18 cellular contexts compared by ENCODE assay signal in the genomic region with DNA sequence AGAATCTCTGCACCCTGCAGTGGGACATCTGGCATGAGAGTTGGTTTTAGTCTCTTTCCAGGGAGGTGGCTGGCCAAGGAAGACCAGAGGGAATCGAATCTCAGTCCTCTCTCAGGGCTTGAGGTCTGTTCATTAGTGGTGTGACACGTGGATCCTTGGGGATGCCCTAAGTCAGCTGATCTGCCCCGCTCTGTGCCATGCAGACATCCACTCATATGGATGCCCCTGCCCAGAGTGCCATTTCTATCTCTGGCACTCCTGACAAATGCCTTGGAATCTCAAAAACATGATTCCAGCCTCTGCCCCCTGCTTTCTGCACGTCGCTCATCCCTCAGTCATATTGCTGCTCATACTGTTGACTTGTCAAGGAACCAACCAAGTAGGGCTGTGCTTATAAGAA. TPM values are rescaled to one million over a fixed set of nuclear protein-coding genes. Genes with fewer than 3 reads are reported as not detected.
A peak's percentile ranks its signal among the peaks of the same experiment; 100 is the strongest.
DNase-seq lines count a peak whose midpoint lies in the region; ATAC-seq and TF ChIP-seq lines count a peak whose summit lies in the region.
"Had no signal": no experiment of that assay in that cellular context is flagged by ENCODE, and none has a peak within 500 bp of the region (broad histone marks: within the 10 kb centered on the region; RNA-seq: fewer than 3 reads in every experiment).

No MANE protein-coding gene starts in this region.

- no TSS peak for BruUV-seq in MCF 10A (replicated peaks; lab: Mats Ljungman, UMichigan)

- no peaks in the 10 kb centered on the region for H3K9me3 Mint-ChIP-seq in activated naive CD8-positive, alpha-beta T cell treated with anti-CD3 and anti-CD28 coated beads, Interleukin-2, amount 50 U/mL, for 24 hours
- H3K9me3 Mint-ChIP-seq in MCF 10A (ENCODE audit: unreplicated experiment): no peaks in the 10 kb centered on the region
- H3K9me3 Mint-ChIP-seq: GM23338, H9 had no signal

- no peak overlapping the region for H3K9ac ChIP-seq in mucosa of rectum (ENCODE audit: low read depth in 1 of 2, low read length in 2 of 2)

- TF ChIP-seq CTCF in coronary artery (IDR thresholded peaks at IDR 0.05) (no peak), transverse colon (IDR thresholded peaks at IDR 0.05) (no peak), MCF 10A (IDR thresholded peaks at IDR 0.05; ENCODE audit: unreplicated experiment) (no peak)

- POLR2A ChIA-PET in MCF 10A (lab: Yijun Ruan, JAX): interaction anchor here (0.7 kb wide), 1 partner anchor 892 kb away, joined by 4 read pairs; no protein-coding TSS in a partner anchor

- H3K27me3 ChIP-seq in mucosa of rectum (ENCODE audit: control insufficient read depth in 2 of 2, insufficient read depth in 2 of 2, low read length in 2 of 2): no peaks in the 10 kb centered on the region
- H3K27me3 ChIP-seq in transverse colon: no peaks in the 10 kb centered on the region

- in situ Hi-C loops in transverse colon (cut with MboI; ENCODE audit: low pct_ligation_motif_present in 1 of 4, low pct_unique_long_range_greater_than_20kb in 1 of 4, low sequenced_read_pairs in 3 of 4): no loop called here
- in situ Hi-C loops in KBM-7 (cut with MboI; ENCODE audit: low pct_unique_long_range_greater_than_20kb, low sequenced_read_pairs): no loop called here

- H3K27ac ChIP-seq in coronary artery: no peak overlapping the region
- peak overlapping the region; percentile 60 to 63 for H3K27ac ChIP-seq in mucosa of rectum (ENCODE audit: low read depth in 2 of 2, low read length in 2 of 2)
- H3K27ac ChIP-seq in transverse colon: peak overlapping the region in 3 of 4 donors; percentile 26 to 58 (median 33)

- no peak overlapping the region for H3K4me3 Mint-ChIP-seq in activated naive CD8-positive, alpha-beta T cell treated with anti-CD3 and anti-CD28 coated beads, Interleukin-2, amount 50 U/mL, for 24 hours
- no peak overlapping the region for H3K4me3 Mint-ChIP-seq in MCF 10A (ENCODE audit: unreplicated experiment)
- H3K4me3 Mint-ChIP-seq: CD4-positive, alpha-beta memory T cell; GM23338; H9 had no signal

- CTCF ChIA-PET in MCF 10A (lab: Yijun Ruan, JAX): interaction anchor here (0.6 kb wide), 1 partner anchor 514 kb away, joined by 3 read pairs; no protein-coding TSS in a partner anchor

- H3K36me3 ChIP-seq in mucosa of rectum (ENCODE audit: control insufficient read depth in 2 of 2, insufficient read depth in 2 of 2, low read length in 2 of 2) (no peaks in the 10 kb centered on the region), transverse colon (no peaks in the 10 kb centered on the region)

- peaks cover 15% of the 10 kb centered on the region for H3K27me3 Mint-ChIP-seq in activated naive CD8-positive, alpha-beta T cell treated with anti-CD3 and anti-CD28 coated beads, Interleukin-2, amount 50 U/mL, for 24 hours
- H3K27me3 Mint-ChIP-seq in MCF 10A (ENCODE audit: insufficient read depth, unreplicated experiment): peaks cover 74% of the 10 kb centered on the region

- no peak for TF ChIP-seq POLR2A in transverse colon (IDR thresholded peaks at IDR 0.05)

- intact Hi-C loops in transverse colon (cut with DNase I; ENCODE audit: low total_unique reads): loop anchor here (10.0 kb wide), 1 partner anchor 136 kb away; no protein-coding TSS in a partner anchor
- intact Hi-C loops in MCF 10A (cut with micrococcal nuclease): no loop called here

- H3K4me1 Mint-ChIP-seq in activated naive CD8-positive, alpha-beta T cell treated with anti-CD3 and anti-CD28 coated beads, Interleukin-2, amount 50 U/mL, for 24 hours: peaks cover 8% of the 10 kb centered on the region
- peaks cover 11% of the 10 kb centered on the region for H3K4me1 Mint-ChIP-seq in MCF 10A (ENCODE audit: insufficient read depth, unreplicated experiment)
- H3K4me1 Mint-ChIP-seq: CD4-positive, alpha-beta memory T cell; GM23338 had no signal

- H3K4me1 ChIP-seq in mucosa of rectum (ENCODE audit: control insufficient read depth in 2 of 2, insufficient read depth in 2 of 2, low read length in 2 of 2) (peaks cover 23 to 50% of the 10 kb centered on the region in 2 donors), transverse colon (peaks cover 0 to 38% (median 12%) of the 10 kb centered on the region in 4 donors)
- H3K4me1 ChIP-seq: Caco-2 had no signal

- WGBS in transverse colon (ENCODE audit: low coverage in 1 of 2), 2 donors: 77% methylated on average over 5 of the region's 5 CpGs; no CpG with 5 or more reads in 1 of the 2 donors

- no peak for ATAC-seq in activated naive CD8-positive, alpha-beta T cell treated with anti-CD3 and anti-CD28 coated beads, Interleukin-2, amount 50 U/mL, for 24 hours
- ATAC-seq: GM12878, GM23338, HCT116 had no signal

- no peak for TF ChIP-seq EP300 in transverse colon (IDR thresholded peaks at IDR 0.05; ENCODE audit: low read depth)

- H3K9me3 ChIP-seq in mucosa of rectum (ENCODE audit: control insufficient read depth in 2 of 2, low read length in 2 of 2) (no peaks in the 10 kb centered on the region), transverse colon (no peaks in the 10 kb centered on the region)
- H3K9me3 ChIP-seq: Caco-2 had no signal

- H3K4me3 ChIP-seq in coronary artery (no peak overlapping the region), mucosa of rectum (ENCODE audit: low read length in 2 of 2) (no peak overlapping the region), transverse colon (no peak overlapping the region)
- H3K4me3 ChIP-seq: GM12878, GM23338 had no signal

- DNase-seq in coronary artery (ENCODE audit: low spot score) (peak; percentile 26), islet precursor cell (peak; percentile 25), transverse colon (peak; percentile 1), DMS153 (lab: John Stamatoyannopoulos, UW) (no peak), KBM-7 (no peak), MCF 10A (ENCODE audit: unreplicated experiment) (no peak)
- DNase-seq in activated naive CD8-positive, alpha-beta T cell treated with anti-CD3 and anti-CD28 coated beads, Interleukin-2, amount 50 U/mL, for 24 hours: no peak
- DNase-seq: C1 segment of cervical spinal cord; Caco-2; CD4-positive, alpha-beta memory T cell; DMS79; EL; GDM1; H9 had no signal

- H3K27ac Mint-ChIP-seq in activated naive CD8-positive, alpha-beta T cell treated with anti-CD3 and anti-CD28 coated beads, Interleukin-2, amount 50 U/mL, for 24 hours: no peak overlapping the region
- no peak overlapping the region for H3K27ac Mint-ChIP-seq in MCF 10A (ENCODE audit: low read depth, unreplicated experiment)
- H3K27ac Mint-ChIP-seq: CD4-positive, alpha-beta memory T cell; GM23338; H9 had no signal

- H3K36me3 Mint-ChIP-seq in activated naive CD8-positive, alpha-beta T cell treated with anti-CD3 and anti-CD28 coated beads, Interleukin-2, amount 50 U/mL, for 24 hours (ENCODE audit: low read depth): no peaks in the 10 kb centered on the region
- no peaks in the 10 kb centered on the region for H3K36me3 Mint-ChIP-seq in MCF 10A (ENCODE audit: insufficient read depth, unreplicated experiment)
- H3K36me3 Mint-ChIP-seq: CD4-positive, alpha-beta memory T cell had no signal

RNA-seq across cellular contexts. Expression of a gene that starts 38.8 kb away (rescaled TPM):
- total RNA-seq in transverse colon (10 to 100 TPM; 23.7 to 58.4 (median 33.7) TPM), MCF 10A (2022) (0.44 TPM in 1 of 2 replicates, not detected in the other)
- total RNA-seq: Caco-2, GM12878 had no signal

Comparison
In these comparisons a context has a peak if more than half of its experiments do, and no peak if none do; other contexts are left out.
1. DNase-seq: peak in coronary artery (single experiment), islet precursor cell (single experiment) and transverse colon (single experiment); none in activated naive CD8-positive, alpha-beta T cell treated with anti-CD3 and anti-CD28 coated beads, Interleukin-2, amount 50 U/mL, for 24 hours (single experiment), DMS153 (single experiment), KBM-7 (single experiment) and MCF 10A (single experiment).
2. H3K27ac ChIP-seq: peak in mucosa of rectum (2 of 2) and transverse colon (3 of 4); none in coronary artery (0 of 2).
3. RNA of a gene that starts 38.8 kb away (total RNA-seq): 23.7 to 58.4 TPM in transverse colon; 0.44 TPM in MCF 10A; every median in the first group is over 10 times any median in the second.